ENCODE assay signal across 2 cellular contexts in the genomic region with DNA sequence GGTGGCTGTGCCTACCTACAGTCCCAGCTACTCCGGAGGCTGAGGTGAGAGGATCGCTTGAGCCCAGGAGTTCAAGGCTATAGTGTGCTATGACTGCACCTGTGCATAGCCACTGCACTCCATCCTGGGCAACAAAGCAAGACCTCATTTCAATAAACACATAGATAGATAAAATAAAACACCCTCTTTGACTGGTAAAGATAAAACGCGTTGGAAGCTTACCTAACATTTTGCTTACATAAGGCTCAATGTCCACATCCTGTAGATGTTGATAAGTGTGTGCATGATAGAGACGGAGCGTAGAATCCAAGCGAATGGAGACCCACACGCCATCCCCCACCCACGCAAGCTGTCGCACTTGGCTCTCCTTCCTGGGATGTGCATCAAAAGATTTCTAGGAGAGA.
TF ChIP-seq lines count a peak whose summit lies in the region.

No MANE protein-coding gene starts in this region.

TF ChIP-seq in HepG2, 621 proteins besides CTCF, POLR2A, EP300 and RAD21 (continued from another document and continues in another):
- TF ChIP-seq, protein P1, sequence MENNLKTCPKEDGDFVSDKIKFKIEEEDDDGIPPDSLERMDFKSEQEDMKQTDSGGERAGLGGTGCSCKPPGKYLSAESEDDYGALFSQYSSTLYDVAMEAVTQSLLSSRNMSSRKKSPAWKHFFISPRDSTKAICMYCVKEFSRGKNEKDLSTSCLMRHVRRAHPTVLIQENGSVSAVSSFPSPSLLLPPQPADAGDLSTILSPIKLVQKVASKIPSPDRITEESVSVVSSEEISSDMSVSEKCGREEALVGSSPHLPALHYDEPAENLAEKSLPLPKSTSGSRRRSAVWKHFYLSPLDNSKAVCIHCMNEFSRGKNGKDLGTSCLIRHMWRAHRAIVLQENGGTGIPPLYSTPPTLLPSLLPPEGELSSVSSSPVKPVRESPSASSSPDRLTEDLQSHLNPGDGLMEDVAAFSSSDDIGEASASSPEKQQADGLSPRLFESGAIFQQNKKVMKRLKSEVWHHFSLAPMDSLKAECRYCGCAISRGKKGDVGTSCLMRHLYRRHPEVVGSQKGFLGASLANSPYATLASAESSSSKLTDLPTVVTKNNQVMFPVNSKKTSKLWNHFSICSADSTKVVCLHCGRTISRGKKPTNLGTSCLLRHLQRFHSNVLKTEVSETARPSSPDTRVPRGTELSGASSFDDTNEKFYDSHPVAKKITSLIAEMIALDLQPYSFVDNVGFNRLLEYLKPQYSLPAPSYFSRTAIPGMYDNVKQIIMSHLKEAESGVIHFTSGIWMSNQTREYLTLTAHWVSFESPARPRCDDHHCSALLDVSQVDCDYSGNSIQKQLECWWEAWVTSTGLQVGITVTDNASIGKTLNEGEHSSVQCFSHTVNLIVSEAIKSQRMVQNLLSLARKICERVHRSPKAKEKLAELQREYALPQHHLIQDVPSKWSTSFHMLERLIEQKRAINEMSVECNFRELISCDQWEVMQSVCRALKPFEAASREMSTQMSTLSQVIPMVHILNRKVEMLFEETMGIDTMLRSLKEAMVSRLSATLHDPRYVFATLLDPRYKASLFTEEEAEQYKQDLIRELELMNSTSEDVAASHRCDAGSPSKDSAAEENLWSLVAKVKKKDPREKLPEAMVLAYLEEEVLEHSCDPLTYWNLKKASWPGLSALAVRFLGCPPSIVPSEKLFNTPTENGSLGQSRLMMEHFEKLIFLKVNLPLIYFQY (CRISPR knock-in tag; IDR thresholded peaks at IDR 0.05; ENCODE audit: borderline replicate concordance) = no peak
- TF ChIP-seq CENPT (CRISPR knock-in tag; IDR thresholded peaks at IDR 0.05; ENCODE audit: low read depth) (no peak), ZBTB38 (CRISPR knock-in tag; IDR thresholded peaks at IDR 0.05) (peak; percentile 99), ZNF607 (CRISPR knock-in tag; IDR thresholded peaks at IDR 0.05; ENCODE audit: borderline replicate concordance) (peak; percentile 34; the same call in 1 of the 2 replicates), HNF4A (CRISPR knock-in tag; IDR thresholded peaks at IDR 0.05) (peak; percentile 87), FOXJ3 (CRISPR knock-in tag; IDR thresholded peaks at IDR 0.05; ENCODE audit: borderline replicate concordance) (peak; percentile 86), SRF (IDR thresholded peaks at IDR 0.05; ENCODE audit: low read depth, low read length) (no peak), FLYWCH1 (CRISPR knock-in tag; IDR thresholded peaks at IDR 0.05) (no peak), ZNF772 (CRISPR knock-in tag; IDR thresholded peaks at IDR 0.05) (no peak), ZNF124 (CRISPR knock-in tag; IDR thresholded peaks at IDR 0.05) (no peak; the same call in none of the 2 replicates), ZNF629 (CRISPR knock-in tag; conservative IDR thresholded peaks at IDR 0.05) (peak; percentile 15; the same call in 1 of the 2 replicates), RFXAP (CRISPR knock-in tag; IDR thresholded peaks at IDR 0.05; ENCODE audit: borderline replicate concordance) (peak; percentile 37; the same call in 1 of the 2 replicates), YEATS4 (CRISPR knock-in tag; IDR thresholded peaks at IDR 0.05; ENCODE audit: borderline replicate concordance) (no peak; the same call in 1 of the 2 replicates), GATA4 (IDR thresholded peaks at IDR 0.05; ENCODE audit: borderline replicate concordance, low read depth) (peak; percentile 92)
- TF ChIP-seq, protein P2, sequence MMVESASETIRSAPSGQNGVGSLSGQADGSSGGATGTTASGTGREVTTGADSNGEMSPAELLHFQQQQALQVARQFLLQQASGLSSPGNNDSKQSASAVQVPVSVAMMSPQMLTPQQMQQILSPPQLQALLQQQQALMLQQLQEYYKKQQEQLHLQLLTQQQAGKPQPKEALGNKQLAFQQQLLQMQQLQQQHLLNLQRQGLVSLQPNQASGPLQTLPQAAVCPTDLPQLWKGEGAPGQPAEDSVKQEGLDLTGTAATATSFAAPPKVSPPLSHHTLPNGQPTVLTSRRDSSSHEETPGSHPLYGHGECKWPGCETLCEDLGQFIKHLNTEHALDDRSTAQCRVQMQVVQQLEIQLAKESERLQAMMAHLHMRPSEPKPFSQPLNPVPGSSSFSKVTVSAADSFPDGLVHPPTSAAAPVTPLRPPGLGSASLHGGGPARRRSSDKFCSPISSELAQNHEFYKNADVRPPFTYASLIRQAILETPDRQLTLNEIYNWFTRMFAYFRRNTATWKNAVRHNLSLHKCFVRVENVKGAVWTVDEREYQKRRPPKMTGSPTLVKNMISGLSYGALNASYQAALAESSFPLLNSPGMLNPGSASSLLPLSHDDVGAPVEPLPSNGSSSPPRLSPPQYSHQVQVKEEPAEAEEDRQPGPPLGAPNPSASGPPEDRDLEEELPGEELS (CRISPR knock-in tag; IDR thresholded peaks at IDR 0.05) = peak; percentile 96
- TF ChIP-seq, protein P3, sequence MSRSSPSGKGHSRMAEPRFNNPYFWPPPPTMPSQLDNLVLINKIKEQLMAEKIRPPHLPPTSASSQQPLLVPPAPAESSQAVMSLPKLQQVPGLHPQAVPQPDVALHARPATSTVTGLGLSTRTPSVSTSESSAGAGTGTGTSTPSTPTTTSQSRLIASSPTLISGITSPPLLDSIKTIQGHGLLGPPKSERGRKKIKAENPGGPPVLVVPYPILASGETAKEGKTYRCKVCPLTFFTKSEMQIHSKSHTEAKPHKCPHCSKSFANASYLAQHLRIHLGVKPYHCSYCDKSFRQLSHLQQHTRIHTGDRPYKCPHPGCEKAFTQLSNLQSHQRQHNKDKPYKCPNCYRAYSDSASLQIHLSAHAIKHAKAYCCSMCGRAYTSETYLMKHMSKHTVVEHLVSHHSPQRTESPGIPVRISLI (CRISPR knock-in tag; IDR thresholded peaks at IDR 0.05; ENCODE audit: borderline replicate concordance) = no peak
- TF ChIP-seq, protein P4, sequence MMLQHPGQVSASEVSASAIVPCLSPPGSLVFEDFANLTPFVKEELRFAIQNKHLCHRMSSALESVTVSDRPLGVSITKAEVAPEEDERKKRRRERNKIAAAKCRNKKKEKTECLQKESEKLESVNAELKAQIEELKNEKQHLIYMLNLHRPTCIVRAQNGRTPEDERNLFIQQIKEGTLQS (CRISPR knock-in tag; IDR thresholded peaks at IDR 0.05) = 0 out of 2 replicates have a peak, but pooled peaks have one; percentile 17
- TF ChIP-seq, protein P5, sequence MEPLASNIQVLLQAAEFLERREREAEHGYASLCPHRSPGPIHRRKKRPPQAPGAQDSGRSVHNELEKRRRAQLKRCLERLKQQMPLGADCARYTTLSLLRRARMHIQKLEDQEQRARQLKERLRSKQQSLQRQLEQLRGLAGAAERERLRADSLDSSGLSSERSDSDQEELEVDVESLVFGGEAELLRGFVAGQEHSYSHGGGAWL (CRISPR knock-in tag; IDR thresholded peaks at IDR 0.05) = no peak
- TF ChIP-seq, protein P6, sequence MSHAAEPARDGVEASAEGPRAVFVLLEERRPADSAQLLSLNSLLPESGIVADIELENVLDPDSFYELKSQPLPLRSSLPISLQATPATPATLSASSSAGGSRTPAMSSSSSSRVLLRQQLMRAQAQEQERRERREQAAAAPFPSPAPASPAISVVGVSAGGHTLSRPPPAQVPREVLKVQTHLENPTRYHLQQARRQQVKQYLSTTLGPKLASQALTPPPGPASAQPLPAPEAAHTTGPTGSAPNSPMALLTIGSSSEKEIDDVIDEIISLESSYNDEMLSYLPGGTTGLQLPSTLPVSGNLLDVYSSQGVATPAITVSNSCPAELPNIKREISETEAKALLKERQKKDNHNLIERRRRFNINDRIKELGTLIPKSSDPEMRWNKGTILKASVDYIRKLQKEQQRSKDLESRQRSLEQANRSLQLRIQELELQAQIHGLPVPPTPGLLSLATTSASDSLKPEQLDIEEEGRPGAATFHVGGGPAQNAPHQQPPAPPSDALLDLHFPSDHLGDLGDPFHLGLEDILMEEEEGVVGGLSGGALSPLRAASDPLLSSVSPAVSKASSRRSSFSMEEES (CRISPR knock-in tag; IDR thresholded peaks at IDR 0.05) = peak; percentile 46; the same call in 1 of the 2 replicates

TF ChIP-seq in K562, 482 proteins besides CTCF, POLR2A, EP300 and RAD21 (continued from another document and continues in another):
- TF ChIP-seq, protein P7, sequence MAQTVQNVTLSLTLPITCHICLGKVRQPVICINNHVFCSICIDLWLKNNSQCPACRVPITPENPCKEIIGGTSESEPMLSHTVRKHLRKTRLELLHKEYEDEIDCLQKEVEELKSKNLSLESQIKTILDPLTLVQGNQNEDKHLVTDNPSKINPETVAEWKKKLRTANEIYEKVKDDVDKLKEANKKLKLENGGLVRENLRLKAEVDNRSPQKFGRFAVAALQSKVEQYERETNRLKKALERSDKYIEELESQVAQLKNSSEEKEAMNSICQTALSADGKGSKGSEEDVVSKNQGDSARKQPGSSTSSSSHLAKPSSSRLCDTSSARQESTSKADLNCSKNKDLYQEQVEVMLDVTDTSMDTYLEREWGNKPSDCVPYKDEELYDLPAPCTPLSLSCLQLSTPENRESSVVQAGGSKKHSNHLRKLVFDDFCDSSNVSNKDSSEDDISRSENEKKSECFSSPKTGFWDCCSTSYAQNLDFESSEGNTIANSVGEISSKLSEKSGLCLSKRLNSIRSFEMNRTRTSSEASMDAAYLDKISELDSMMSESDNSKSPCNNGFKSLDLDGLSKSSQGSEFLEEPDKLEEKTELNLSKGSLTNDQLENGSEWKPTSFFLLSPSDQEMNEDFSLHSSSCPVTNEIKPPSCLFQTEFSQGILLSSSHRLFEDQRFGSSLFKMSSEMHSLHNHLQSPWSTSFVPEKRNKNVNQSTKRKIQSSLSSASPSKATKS (CRISPR knock-in tag; IDR thresholded peaks at IDR 0.05) = no peak
- TF ChIP-seq ARID1B (IDR thresholded peaks at IDR 0.05) (peak; percentile 73), CSDE1 (IDR thresholded peaks at IDR 0.05) (no peak), NCOR1 (IDR thresholded peaks at IDR 0.05) (peak; percentile 39; the same call in 1 of the 2 replicates), ZFP36 (IDR thresholded peaks at IDR 0.05; ENCODE audit: low read depth, low read length, partially characterized antibody) (no peak), BDP1 (IDR thresholded peaks at IDR 0.05; ENCODE audit: insufficient read depth, insufficient read length) (no peak), SP1 (CRISPR knock-in tag; IDR thresholded peaks at IDR 0.05) (no peak), PTRF (tag; IDR thresholded peaks at IDR 0.05) (no peak), PTBP1 (IDR thresholded peaks at IDR 0.05; ENCODE audit: low read depth, low read length) (no peak), ZNF589 (CRISPR knock-in tag; IDR thresholded peaks at IDR 0.05; ENCODE audit: low read depth) (no peak), CBFB (CRISPR knock-in tag; IDR thresholded peaks at IDR 0.05) (no peak), ZNF668 (CRISPR knock-in tag; IDR thresholded peaks at IDR 0.05) (no peak), RBM25 (IDR thresholded peaks at IDR 0.05; ENCODE audit: low read depth, low read length, severe bottlenecking) (no peak), BACH1 (tag; IDR thresholded peaks at IDR 0.05) (no peak), TCF3 (CRISPR knock-in tag; IDR thresholded peaks at IDR 0.05) (peak; percentile 63), ZNF586 (CRISPR knock-in tag; conservative IDR thresholded peaks at IDR 0.05) (no peak), SRSF7 (optimal IDR thresholded peaks at IDR 0.05; ENCODE audit: low read depth, low read length) (no peak), TEAD4 (IDR thresholded peaks at IDR 0.05; ENCODE audit: low read length) (peak; percentile 52; the same call in 1 of the 2 replicates), TEAD4 (CRISPR knock-in tag; IDR thresholded peaks at IDR 0.05; ENCODE audit: borderline replicate concordance) (no peak), ASH1L (IDR thresholded peaks at IDR 0.05; ENCODE audit: borderline replicate concordance, low read depth, partially characterized antibody) (no peak), KLF6 (CRISPR knock-in tag; IDR thresholded peaks at IDR 0.05; ENCODE audit: borderline replicate concordance) (no peak), NR2C1 (IDR thresholded peaks at IDR 0.05) (no peak), NR2C1 (tag; IDR thresholded peaks at IDR 0.05) (no peak), SRSF9 (IDR thresholded peaks at IDR 0.05; ENCODE audit: borderline replicate concordance, low read depth, low read length) (no peak), MEF2D (tag; conservative IDR thresholded peaks at IDR 0.05; ENCODE audit: low read depth) (no peak), ZNF75A (CRISPR knock-in tag; IDR thresholded peaks at IDR 0.05) (no peak), CREM (IDR thresholded peaks at IDR 0.05; ENCODE audit: low read depth) (peak; percentile 53; the same call in 1 of the 2 replicates), CBFA2T2 (conservative IDR thresholded peaks at IDR 0.05) (peak; percentile 19; the same call in 1 of the 2 replicates), SAFB2 (IDR thresholded peaks at IDR 0.05; ENCODE audit: borderline replicate concordance, low read depth, low read length, severe bottlenecking) (no peak), ARHGAP35 (IDR thresholded peaks at IDR 0.05; ENCODE audit: partially characterized antibody) (no peak), ZNF707 (CRISPR knock-in tag; conservative IDR thresholded peaks at IDR 0.05) (no peak), FOXA3 (CRISPR knock-in tag; conservative IDR thresholded peaks at IDR 0.05 in 1 of 2, IDR thresholded peaks at IDR 0.05 in 1 of 2) (peak in 1 of 2 experiments; percentile 47; a peak in 1 of 4 replicates), ZNF212 (CRISPR knock-in tag; IDR thresholded peaks at IDR 0.05) (no peak), ZNF253 (CRISPR knock-in tag; conservative IDR thresholded peaks at IDR 0.05) (no peak), CHD2 (IDR thresholded peaks at IDR 0.05; ENCODE audit: low read depth, low read length) (no peak), CAMTA2 (CRISPR knock-in tag; conservative IDR thresholded peaks at IDR 0.05) (no peak), ZNF384 (IDR thresholded peaks at IDR 0.05; ENCODE audit: low read depth, low read length) (no peak)
- TF ChIP-seq, protein P8, sequence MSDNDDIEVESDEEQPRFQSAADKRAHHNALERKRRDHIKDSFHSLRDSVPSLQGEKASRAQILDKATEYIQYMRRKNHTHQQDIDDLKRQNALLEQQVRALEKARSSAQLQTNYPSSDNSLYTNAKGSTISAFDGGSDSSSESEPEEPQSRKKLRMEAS (CRISPR knock-in tag; IDR thresholded peaks at IDR 0.05) = no peak
- TF ChIP-seq, protein P9, sequence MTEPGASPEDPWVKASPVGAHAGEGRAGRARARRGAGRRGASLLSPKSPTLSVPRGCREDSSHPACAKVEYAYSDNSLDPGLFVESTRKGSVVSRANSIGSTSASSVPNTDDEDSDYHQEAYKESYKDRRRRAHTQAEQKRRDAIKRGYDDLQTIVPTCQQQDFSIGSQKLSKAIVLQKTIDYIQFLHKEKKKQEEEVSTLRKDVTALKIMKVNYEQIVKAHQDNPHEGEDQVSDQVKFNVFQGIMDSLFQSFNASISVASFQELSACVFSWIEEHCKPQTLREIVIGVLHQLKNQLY (CRISPR knock-in tag; conservative IDR thresholded peaks at IDR 0.05) = no peak
- TF ChIP-seq, protein P10, sequence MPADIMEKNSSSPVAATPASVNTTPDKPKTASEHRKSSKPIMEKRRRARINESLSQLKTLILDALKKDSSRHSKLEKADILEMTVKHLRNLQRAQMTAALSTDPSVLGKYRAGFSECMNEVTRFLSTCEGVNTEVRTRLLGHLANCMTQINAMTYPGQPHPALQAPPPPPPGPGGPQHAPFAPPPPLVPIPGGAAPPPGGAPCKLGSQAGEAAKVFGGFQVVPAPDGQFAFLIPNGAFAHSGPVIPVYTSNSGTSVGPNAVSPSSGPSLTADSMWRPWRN (IDR thresholded peaks at IDR 0.05; ENCODE audit: low read depth) = 0 out of 2 replicates have a peak, but pooled peaks have one; percentile 31
- TF ChIP-seq, protein P11, sequence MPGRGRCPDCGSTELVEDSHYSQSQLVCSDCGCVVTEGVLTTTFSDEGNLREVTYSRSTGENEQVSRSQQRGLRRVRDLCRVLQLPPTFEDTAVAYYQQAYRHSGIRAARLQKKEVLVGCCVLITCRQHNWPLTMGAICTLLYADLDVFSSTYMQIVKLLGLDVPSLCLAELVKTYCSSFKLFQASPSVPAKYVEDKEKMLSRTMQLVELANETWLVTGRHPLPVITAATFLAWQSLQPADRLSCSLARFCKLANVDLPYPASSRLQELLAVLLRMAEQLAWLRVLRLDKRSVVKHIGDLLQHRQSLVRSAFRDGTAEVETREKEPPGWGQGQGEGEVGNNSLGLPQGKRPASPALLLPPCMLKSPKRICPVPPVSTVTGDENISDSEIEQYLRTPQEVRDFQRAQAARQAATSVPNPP (IDR thresholded peaks at IDR 0.05; ENCODE audit: borderline replicate concordance, insufficient read depth, insufficient read length) = no peak
